34 cellular contexts compared by ENCODE assay signal in genomic region chr10:76917071-76917470, GRCh38.
"Had no signal": no experiment of that assay in that cellular context is flagged by ENCODE, and none has a peak within 500 bp of the region (broad histone marks: within the 10 kb centered on the region; RNA-seq: fewer than 3 reads in every experiment).

No MANE protein-coding gene starts in this region.

- DNase-seq: Karpas-422, Kasumi-1, MG63, MM.1S, MV-4-11, NCI-H1048, NCI-H1092, NCI-H1092 treated with DMSO at 0.1 percent for 48 hours, NCI-H1105, NCI-H1105 treated with DMSO at 0.1 percent for 48 hours, NCI-H1417, NCI-H1417 treated with DMSO at 0.1 percent for 48 hours, NCI-H1436, NCI-H1436 treated with DMSO at 0.1 percent for 48 hours, NCI-H146, NCI-H1694, NCI-H1694 treated with DMSO at 0.1 percent for 48 hours, NCI-H187, NCI-H187 treated with DMSO at 0.1 percent for 48 hours, NCI-H1930, NCI-H2029, NCI-H2029 treated with DMSO at 0.1 percent for 48 hours, NCI-H2081, NCI-H2081 treated with DMSO at 0.1 percent for 48 hours, NCI-H2107, NCI-H2171, NCI-H2171 treated with DMSO at 0.1 percent for 48 hours, NCI-H2227 treated with DMSO at 0.1 percent for 48 hours, NCI-H226, NCI-H345, NCI-H446, NCI-H446 treated with DMSO at 0.1 percent for 48 hours, NCI-H510A, NCI-H510A treated with DMSO at 0.1 percent for 48 hours had no signal

- H3K27me3 ChIP-seq: MG63 had no signal

- H3K36me3 ChIP-seq: MG63 had no signal

- H3K4me3 ChIP-seq: MG63 had no signal

- H3K9me3 ChIP-seq: MG63 had no signal
